17 cellular contexts compared by ENCODE assay signal in genomic region chr5:14400085-14400484, GRCh38.
DNase-seq lines count a peak whose midpoint lies in the region; ATAC-seq, FAIRE-seq and TF ChIP-seq lines count a peak whose summit lies in the region.
"Had no signal": no experiment of that assay in that cellular context is flagged by ENCODE, and none has a peak within 500 bp of the region (broad histone marks: within the 10 kb centered on the region; RNA-seq: fewer than 3 reads in every experiment).

No MANE protein-coding gene starts in this region.

- TF ChIP-seq EP300 in tibial nerve (IDR thresholded peaks at IDR 0.05): peak in 1 of 2 donors; percentile 48

- CTCF ChIA-PET in A673 (lab: Charles Lee): interaction anchor here (2.2 kb wide), 1 partner anchor 248 kb away, joined by 13 read pairs; no protein-coding TSS in a partner anchor

- H3K4me1 ChIP-seq in A673 (ENCODE audit: insufficient read depth, low read length, poor library complexity, severe bottlenecking): peaks cover 42% of the 10 kb centered on the region
- H3K4me1 ChIP-seq in astrocyte (ENCODE audit: insufficient read depth, low read length): peaks cover 62% of the 10 kb centered on the region
- H3K4me1 ChIP-seq in left ventricle myocardium inferior: peaks cover 17% of the 10 kb centered on the region
- peaks cover 0 to 28% (median 0%) of the 10 kb centered on the region in 4 donors for H3K4me1 ChIP-seq in tibial nerve

- H3K4me1 Mint-ChIP-seq in astrocyte (ENCODE audit: low read depth, unreplicated experiment): peaks cover 58% of the 10 kb centered on the region
- H3K4me1 Mint-ChIP-seq: B cell had no signal

- H3K27ac ChIP-seq in A673 (ENCODE audit: low read depth, low read length, poor library complexity, severe bottlenecking) (no peak overlapping the region), astrocyte (ENCODE audit: low read depth, low read length) (peak overlapping the region; percentile 80), left ventricle myocardium inferior (replicated peaks) (peak overlapping the region; percentile 43), tibial nerve (peak overlapping the region in 1 of 4 donors; percentile 73)
- H3K27ac ChIP-seq: cardiac muscle cell, foreskin keratinocyte had no signal

- no peak overlapping the region for H3K4me3 ChIP-seq in A673 (ENCODE audit: low read depth, low read length, poor library complexity, severe bottlenecking)
- peak overlapping the region; percentile 32 for H3K4me3 ChIP-seq in astrocyte (ENCODE audit: insufficient read depth, low read depth, low read length)
- H3K4me3 ChIP-seq in left ventricle myocardium inferior: no peak overlapping the region
- no peak overlapping the region for H3K4me3 ChIP-seq in tibial nerve
- H3K4me3 ChIP-seq: cardiac muscle cell had no signal

- H3K9ac ChIP-seq in astrocyte (ENCODE audit: low read length): peak overlapping the region; percentile 62

- no peaks in the 10 kb centered on the region for H3K27me3 ChIP-seq in A673 (replicated peaks; ENCODE audit: insufficient read depth, low read depth, low read length, poor library complexity)
- H3K27me3 ChIP-seq in astrocyte (ENCODE audit: insufficient read depth, low read length): no peaks in the 10 kb centered on the region
- no peaks in the 10 kb centered on the region for H3K27me3 ChIP-seq in left ventricle myocardium inferior (ENCODE audit: low read depth)
- no peaks in the 10 kb centered on the region for H3K27me3 ChIP-seq in tibial nerve
- H3K27me3 ChIP-seq: cardiac muscle cell, foreskin keratinocyte had no signal

- no peak overlapping the region for H2AFZ ChIP-seq in astrocyte (ENCODE audit: low read depth, low read length)

- H3K36me3 ChIP-seq in A673 (ENCODE audit: insufficient read depth, low read length, poor library complexity, severe bottlenecking) (peaks cover 7% of the 10 kb centered on the region), astrocyte (ENCODE audit: insufficient read depth, low read length) (peaks cover 39% of the 10 kb centered on the region), left ventricle myocardium inferior (peaks cover 38% of the 10 kb centered on the region), tibial nerve (peaks cover 0 to 25% (median 0%) of the 10 kb centered on the region in 3 donors)

- no peak for FAIRE-seq in astrocyte (lab: Jason Lieb, UNC)

- no TSS peak for BruUV-seq in A673 (replicated peaks; lab: Mats Ljungman, UMichigan)

- H3K9me3 ChIP-seq in A673 (ENCODE audit: low read depth, low read length, poor library complexity, severe bottlenecking): no peaks in the 10 kb centered on the region
- no peaks in the 10 kb centered on the region for H3K9me3 ChIP-seq in astrocyte (ENCODE audit: insufficient read depth, low read depth, low read length)
- no peaks in the 10 kb centered on the region for H3K9me3 ChIP-seq in left ventricle myocardium inferior (replicated peaks)
- no peaks in the 10 kb centered on the region for H3K9me3 ChIP-seq in tibial nerve

- peak overlapping the region; percentile 70 for H3K27ac Mint-ChIP-seq in astrocyte (ENCODE audit: unreplicated experiment)
- H3K27ac Mint-ChIP-seq: B cell had no signal

- intact Hi-C loops in A673 (cut with micrococcal nuclease; ENCODE audit: unreplicated experiment) (no loop called here), left ventricle myocardium inferior (cut with micrococcal nuclease) (no loop called here)

- H3K27me3 Mint-ChIP-seq in astrocyte (ENCODE audit: low read depth, unreplicated experiment): no peaks in the 10 kb centered on the region
- H3K27me3 Mint-ChIP-seq: B cell had no signal

- peak; percentile 83 for DNase-seq in A673 (ENCODE audit: low spot score)
- peak; percentile 29 for DNase-seq in HS-27A (ENCODE audit: low read depth)
- DNase-seq in astrocyte (ENCODE audit: low read depth): peak; percentile 89
- DNase-seq in left ventricle myocardium inferior: no peak
- DNase-seq in tibial nerve (ENCODE audit: low spot score in 2 of 2): no peak
- DNase-seq: activated T-cell treated with anti-CD3 and anti-CD28 coated beads, Interleukin-2, amount 50 U/mL, for 48 hours; MM.1S; NCI-H446 treated with DMSO at 0.1 percent for 48 hours; nucleus accumbens; SIG-M5 had no signal

- peak overlapping the region; percentile 21 for H3K4me3 Mint-ChIP-seq in astrocyte (ENCODE audit: unreplicated experiment)
- H3K4me3 Mint-ChIP-seq: B cell, WTC11 had no signal

- POLR2A ChIA-PET in A673 (lab: Charles Lee; ENCODE audit: low non-redundant PET): interaction anchor here (0.6 to 0.7 kb wide), 2 partner anchors 336 to 521 kb away, joined by 3 to 4 read pairs; no protein-coding TSS in a partner anchor

- H4K20me1 ChIP-seq in astrocyte (ENCODE audit: insufficient read depth, low read length): peaks cover 44% of the 10 kb centered on the region

- ATAC-seq in HG02763 (IDR thresholded peaks at IDR 0.05; ENCODE audit: unreplicated experiment): no peak
- no peak for ATAC-seq in GM19463 (IDR thresholded peaks at IDR 0.05; ENCODE audit: unreplicated experiment)
- no peak for ATAC-seq in GM21367 (IDR thresholded peaks at IDR 0.05; ENCODE audit: unreplicated experiment)
- ATAC-seq: foreskin keratinocyte, WTC11 had no signal

- peak overlapping the region; percentile 73 for H3K4me2 ChIP-seq in astrocyte (ENCODE audit: low read length)

- H3K79me2 ChIP-seq in astrocyte (ENCODE audit: insufficient read depth, low read length): peaks cover 29% of the 10 kb centered on the region

- no peak for TF ChIP-seq CTCF in A673 (conservative IDR thresholded peaks at IDR 0.05; ENCODE audit: low read depth, low read length)
- no peak for TF ChIP-seq CTCF in astrocyte (IDR thresholded peaks at IDR 0.05; ENCODE audit: insufficient read depth, low read depth, low read length)
- TF ChIP-seq CTCF in left ventricle myocardium inferior (IDR thresholded peaks at IDR 0.05; ENCODE audit: borderline replicate concordance): no peak
- no peak for TF ChIP-seq CTCF in tibial nerve (IDR thresholded peaks at IDR 0.05)

- no peak for TF ChIP-seq POLR2A in tibial nerve (IDR thresholded peaks at IDR 0.05)

- WGBS in tibial nerve, 2 donors: 33 to 42% methylated on average over 2 of the region's 2 CpGs

- peaks cover 25% of the 10 kb centered on the region for H3K36me3 Mint-ChIP-seq in astrocyte (ENCODE audit: low read depth, unreplicated experiment)

- no peaks in the 10 kb centered on the region for H3K9me3 Mint-ChIP-seq in astrocyte (ENCODE audit: unreplicated experiment)

Comparison
In these comparisons a context has a peak if more than half of its experiments do, and no peak if none do; other contexts are left out.
1. DNase-seq: peak in A673 (single experiment), HS-27A (single experiment) and astrocyte (single experiment); none in left ventricle myocardium inferior (single experiment) and tibial nerve (0 of 2).